Comparison of ENCODE assay signal across 1 cellular context in the genomic region with DNA sequence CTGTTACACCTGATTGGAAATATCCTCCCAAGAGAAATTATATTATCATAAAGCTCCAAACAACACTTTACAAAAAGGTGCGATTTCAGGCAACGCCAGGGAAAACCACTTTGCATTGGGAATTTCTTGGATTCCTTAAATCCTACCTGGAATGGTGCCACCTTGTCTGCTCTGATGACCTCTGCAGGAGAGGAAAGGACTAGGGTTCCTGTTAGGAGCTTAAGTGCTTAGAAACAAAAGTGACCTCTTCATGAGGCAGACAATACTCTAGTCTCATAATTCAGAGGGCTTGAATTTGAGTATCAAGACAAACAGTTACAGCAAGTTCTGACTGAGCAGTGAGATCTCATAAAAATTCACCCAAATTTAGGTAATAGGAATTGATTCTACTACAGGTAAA.
TF ChIP-seq lines count a peak whose summit lies in the region.

No MANE protein-coding gene starts in this region.

TF ChIP-seq in WTC11, 78 proteins besides CTCF, POLR2A, EP300 and RAD21 (continued from another document):
- TF ChIP-seq, protein P1, sequence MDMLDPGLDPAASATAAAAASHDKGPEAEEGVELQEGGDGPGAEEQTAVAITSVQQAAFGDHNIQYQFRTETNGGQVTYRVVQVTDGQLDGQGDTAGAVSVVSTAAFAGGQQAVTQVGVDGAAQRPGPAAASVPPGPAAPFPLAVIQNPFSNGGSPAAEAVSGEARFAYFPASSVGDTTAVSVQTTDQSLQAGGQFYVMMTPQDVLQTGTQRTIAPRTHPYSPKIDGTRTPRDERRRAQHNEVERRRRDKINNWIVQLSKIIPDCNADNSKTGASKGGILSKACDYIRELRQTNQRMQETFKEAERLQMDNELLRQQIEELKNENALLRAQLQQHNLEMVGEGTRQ (CRISPR knock-in tag; IDR thresholded peaks at IDR 0.05) = no peak
- TF ChIP-seq, protein P2, sequence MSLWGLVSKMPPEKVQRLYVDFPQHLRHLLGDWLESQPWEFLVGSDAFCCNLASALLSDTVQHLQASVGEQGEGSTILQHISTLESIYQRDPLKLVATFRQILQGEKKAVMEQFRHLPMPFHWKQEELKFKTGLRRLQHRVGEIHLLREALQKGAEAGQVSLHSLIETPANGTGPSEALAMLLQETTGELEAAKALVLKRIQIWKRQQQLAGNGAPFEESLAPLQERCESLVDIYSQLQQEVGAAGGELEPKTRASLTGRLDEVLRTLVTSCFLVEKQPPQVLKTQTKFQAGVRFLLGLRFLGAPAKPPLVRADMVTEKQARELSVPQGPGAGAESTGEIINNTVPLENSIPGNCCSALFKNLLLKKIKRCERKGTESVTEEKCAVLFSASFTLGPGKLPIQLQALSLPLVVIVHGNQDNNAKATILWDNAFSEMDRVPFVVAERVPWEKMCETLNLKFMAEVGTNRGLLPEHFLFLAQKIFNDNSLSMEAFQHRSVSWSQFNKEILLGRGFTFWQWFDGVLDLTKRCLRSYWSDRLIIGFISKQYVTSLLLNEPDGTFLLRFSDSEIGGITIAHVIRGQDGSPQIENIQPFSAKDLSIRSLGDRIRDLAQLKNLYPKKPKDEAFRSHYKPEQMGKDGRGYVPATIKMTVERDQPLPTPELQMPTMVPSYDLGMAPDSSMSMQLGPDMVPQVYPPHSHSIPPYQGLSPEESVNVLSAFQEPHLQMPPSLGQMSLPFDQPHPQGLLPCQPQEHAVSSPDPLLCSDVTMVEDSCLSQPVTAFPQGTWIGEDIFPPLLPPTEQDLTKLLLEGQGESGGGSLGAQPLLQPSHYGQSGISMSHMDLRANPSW (CRISPR knock-in tag; conservative IDR thresholded peaks at IDR 0.05; ENCODE audit: low read depth) = no peak
- TF ChIP-seq FOXK1 (CRISPR knock-in tag; IDR thresholded peaks at IDR 0.05) (no peak), RORB (CRISPR knock-in tag; IDR thresholded peaks at IDR 0.05) (no peak), ZNF263 (CRISPR knock-in tag; IDR thresholded peaks at IDR 0.05; ENCODE audit: low read depth) (no peak), TEAD1 (CRISPR knock-in tag; IDR thresholded peaks at IDR 0.05) (no peak), ETV6 (CRISPR knock-in tag; IDR thresholded peaks at IDR 0.05) (no peak), PRRX2 (CRISPR knock-in tag; IDR thresholded peaks at IDR 0.05) (no peak), MXD4 (CRISPR knock-in tag; IDR thresholded peaks at IDR 0.05; ENCODE audit: borderline replicate concordance) (no peak), RELA (CRISPR knock-in tag; IDR thresholded peaks at IDR 0.05; ENCODE audit: borderline replicate concordance) (no peak), ZNF396 (CRISPR knock-in tag; IDR thresholded peaks at IDR 0.05; ENCODE audit: borderline replicate concordance) (no peak)
- TF ChIP-seq, protein P3, sequence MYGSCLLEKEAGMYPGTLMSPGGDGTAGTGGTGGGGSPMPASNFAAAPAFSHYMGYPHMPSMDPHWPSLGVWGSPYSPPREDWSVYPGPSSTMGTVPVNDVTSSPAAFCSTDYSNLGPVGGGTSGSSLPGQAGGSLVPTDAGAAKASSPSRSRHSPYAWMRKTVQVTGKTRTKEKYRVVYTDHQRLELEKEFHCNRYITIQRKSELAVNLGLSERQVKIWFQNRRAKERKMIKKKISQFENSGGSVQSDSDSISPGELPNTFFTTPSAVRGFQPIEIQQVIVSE (CRISPR knock-in tag; IDR thresholded peaks at IDR 0.05; ENCODE audit: borderline replicate concordance) = no peak
- TF ChIP-seq, protein P4, sequence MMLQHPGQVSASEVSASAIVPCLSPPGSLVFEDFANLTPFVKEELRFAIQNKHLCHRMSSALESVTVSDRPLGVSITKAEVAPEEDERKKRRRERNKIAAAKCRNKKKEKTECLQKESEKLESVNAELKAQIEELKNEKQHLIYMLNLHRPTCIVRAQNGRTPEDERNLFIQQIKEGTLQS (CRISPR knock-in tag; conservative IDR thresholded peaks at IDR 0.05) = no peak
- TF ChIP-seq, protein P5, sequence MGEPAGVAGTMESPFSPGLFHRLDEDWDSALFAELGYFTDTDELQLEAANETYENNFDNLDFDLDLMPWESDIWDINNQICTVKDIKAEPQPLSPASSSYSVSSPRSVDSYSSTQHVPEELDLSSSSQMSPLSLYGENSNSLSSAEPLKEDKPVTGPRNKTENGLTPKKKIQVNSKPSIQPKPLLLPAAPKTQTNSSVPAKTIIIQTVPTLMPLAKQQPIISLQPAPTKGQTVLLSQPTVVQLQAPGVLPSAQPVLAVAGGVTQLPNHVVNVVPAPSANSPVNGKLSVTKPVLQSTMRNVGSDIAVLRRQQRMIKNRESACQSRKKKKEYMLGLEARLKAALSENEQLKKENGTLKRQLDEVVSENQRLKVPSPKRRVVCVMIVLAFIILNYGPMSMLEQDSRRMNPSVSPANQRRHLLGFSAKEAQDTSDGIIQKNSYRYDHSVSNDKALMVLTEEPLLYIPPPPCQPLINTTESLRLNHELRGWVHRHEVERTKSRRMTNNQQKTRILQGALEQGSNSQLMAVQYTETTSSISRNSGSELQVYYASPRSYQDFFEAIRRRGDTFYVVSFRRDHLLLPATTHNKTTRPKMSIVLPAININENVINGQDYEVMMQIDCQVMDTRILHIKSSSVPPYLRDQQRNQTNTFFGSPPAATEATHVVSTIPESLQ (CRISPR knock-in tag; IDR thresholded peaks at IDR 0.05) = no peak
- TF ChIP-seq, protein P6, sequence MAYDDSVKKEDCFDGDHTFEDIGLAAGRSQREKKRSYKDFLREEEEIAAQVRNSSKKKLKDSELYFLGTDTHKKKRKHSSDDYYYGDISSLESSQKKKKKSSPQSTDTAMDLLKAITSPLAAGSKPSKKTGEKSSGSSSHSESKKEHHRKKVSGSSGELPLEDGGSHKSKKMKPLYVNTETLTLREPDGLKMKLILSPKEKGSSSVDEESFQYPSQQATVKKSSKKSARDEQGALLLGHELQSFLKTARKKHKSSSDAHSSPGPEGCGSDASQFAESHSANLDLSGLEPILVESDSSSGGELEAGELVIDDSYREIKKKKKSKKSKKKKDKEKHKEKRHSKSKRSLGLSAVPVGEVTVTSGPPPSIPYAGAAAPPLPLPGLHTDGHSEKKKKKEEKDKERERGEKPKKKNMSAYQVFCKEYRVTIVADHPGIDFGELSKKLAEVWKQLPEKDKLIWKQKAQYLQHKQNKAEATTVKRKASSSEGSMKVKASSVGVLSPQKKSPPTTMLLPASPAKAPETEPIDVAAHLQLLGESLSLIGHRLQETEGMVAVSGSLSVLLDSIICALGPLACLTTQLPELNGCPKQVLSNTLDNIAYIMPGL (CRISPR knock-in tag; IDR thresholded peaks at IDR 0.05) = no peak
